In the genomic region with DNA sequence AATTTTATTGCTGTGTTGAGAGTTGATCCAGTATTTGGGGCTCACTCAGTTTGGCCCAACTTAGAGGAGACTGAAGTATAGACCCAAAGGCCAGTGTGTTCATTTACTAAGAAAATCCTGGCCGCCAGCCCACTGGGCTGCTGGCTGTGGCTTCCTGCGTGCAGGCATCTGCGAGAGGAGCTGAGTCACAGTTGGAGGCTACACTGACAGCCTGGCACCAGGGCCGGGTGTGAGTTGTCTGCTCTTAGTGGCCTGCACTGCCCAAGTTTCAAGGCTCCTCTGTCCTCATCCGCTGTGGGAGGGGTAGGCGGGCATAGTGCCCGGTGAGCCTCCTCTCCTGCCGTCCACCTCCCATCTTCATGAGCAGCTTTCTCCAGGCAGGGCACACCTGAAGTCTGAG, we compare ENCODE assay signal across 8 cellular contexts. TPM values are rescaled to one million over a fixed set of nuclear protein-coding genes. Genes with fewer than 3 reads are reported as not detected.
A peak's percentile ranks its signal among the peaks of the same experiment; 100 is the strongest.
DNase-seq lines count a peak whose midpoint lies in the region; ATAC-seq and TF ChIP-seq lines count a peak whose summit lies in the region.

No MANE protein-coding gene starts in this region.

- H3K27ac Mint-ChIP-seq in CD4-positive, alpha-beta T cell: peak overlapping the region; percentile 81

- H4K8ac ChIP-seq in mesenchymal stem cell (ENCODE audit: low read length) (no peak overlapping the region), mesendoderm (ENCODE audit: low read depth, low read length) (no peak overlapping the region)

- H2AK5ac ChIP-seq in mesenchymal stem cell (ENCODE audit: low read length, severe bottlenecking) (peak overlapping the region; percentile 51), mesendoderm (ENCODE audit: low read length) (no peak overlapping the region)

- TF ChIP-seq EP300 in transverse colon (IDR thresholded peaks at IDR 0.05; ENCODE audit: low read depth): no peak

- no peak overlapping the region for H3K27ac ChIP-seq in CD4-positive, alpha-beta T cell (ENCODE audit: low read depth, low read length)
- H3K27ac ChIP-seq in Panc1 (ENCODE audit: low read length): no peak overlapping the region
- peak overlapping the region; percentile 71 to 84 for H3K27ac ChIP-seq in coronary artery
- H3K27ac ChIP-seq in mesenchymal stem cell (ENCODE audit: low read length, poor library complexity, severe bottlenecking): peak overlapping the region; percentile 83
- peak overlapping the region; percentile 25 to 71 (median 64) for H3K27ac ChIP-seq in transverse colon
- no peak overlapping the region for H3K27ac ChIP-seq in mesendoderm (ENCODE audit: low read depth, low read length)

- H3K4ac ChIP-seq in mesenchymal stem cell (ENCODE audit: low read depth in 1 of 2, low read length in 2 of 2) (no peak overlapping the region), mesendoderm (ENCODE audit: low read depth, low read length) (no peak overlapping the region)

- POLR2A ChIA-PET in CD4-positive, alpha-beta T cell (lab: Charles Lee): no interaction called here
- POLR2A ChIA-PET in Panc1 (lab: Charles Lee): no interaction called here

- CTCF ChIA-PET in CD4-positive, alpha-beta T cell (lab: Charles Lee): no interaction called here
- CTCF ChIA-PET in Panc1 (lab: Charles Lee): no interaction called here

- H3K4me3 ChIP-seq in Panc1 (ENCODE audit: low read depth in 2 of 2, low read length in 2 of 2): no peak overlapping the region
- no peak overlapping the region for H3K4me3 ChIP-seq in coronary artery
- peak overlapping the region in 1 of 2 experiments; percentile 38 for H3K4me3 ChIP-seq in mesenchymal stem cell (ENCODE audit: insufficient read depth in 1 of 2, low read depth in 1 of 2, low read length in 2 of 2)
- H3K4me3 ChIP-seq in transverse colon: no peak overlapping the region
- H3K4me3 ChIP-seq in mesendoderm (ENCODE audit: low read length): no peak overlapping the region

- H3K27me3 Mint-ChIP-seq in CD4-positive, alpha-beta T cell: no peaks in the 10 kb centered on the region

- no peaks in the 10 kb centered on the region for H3K9me3 Mint-ChIP-seq in CD4-positive, alpha-beta T cell

- 46% methylated on average over 8 of the region's 8 CpGs for WGBS in mesenchymal stem cell
- 55% methylated on average over 8 of the region's 8 CpGs; no CpG with 5 or more reads in 1 of the 2 donors for WGBS in transverse colon (ENCODE audit: low coverage in 1 of 2), 2 donors
- no CpG with 5 or more reads among the region's 8 CpGs for WGBS in mesendoderm (ENCODE audit: extremely low coverage, insufficient coverage, low lambda C conversion rate)

- H3K4me2 ChIP-seq in mesenchymal stem cell (ENCODE audit: low read length, poor library complexity, severe bottlenecking) (no peak overlapping the region), mesendoderm (ENCODE audit: low read length) (no peak overlapping the region)

- H2AFZ ChIP-seq in mesenchymal stem cell (ENCODE audit: low read depth, low read length): no peak overlapping the region

- peak overlapping the region in 1 of 2 experiments; percentile 67 for H3K18ac ChIP-seq in mesenchymal stem cell (ENCODE audit: low read depth in 1 of 2, low read length in 2 of 2)
- H3K18ac ChIP-seq in mesendoderm (ENCODE audit: low read length): no peak overlapping the region

- no peaks in the 10 kb centered on the region for H3K27me3 ChIP-seq in CD4-positive, alpha-beta T cell (ENCODE audit: control insufficient read depth, insufficient read depth, low read length)
- H3K27me3 ChIP-seq in Panc1 (ENCODE audit: control insufficient read depth, insufficient read depth, low read length) (no peaks in the 10 kb centered on the region), mesenchymal stem cell (ENCODE audit: control insufficient read depth in 1 of 2, insufficient read depth in 1 of 2, low read length in 2 of 2) (no peaks in the 10 kb centered on the region), transverse colon (no peaks in the 10 kb centered on the region), mesendoderm (ENCODE audit: insufficient read depth, low read length, poor library complexity) (no peaks in the 10 kb centered on the region)

- peak overlapping the region in 1 of 2 experiments; percentile 75 for H2BK12ac ChIP-seq in mesenchymal stem cell (ENCODE audit: low read length in 2 of 2)

- H2BK120ac ChIP-seq in mesenchymal stem cell (ENCODE audit: low read depth, low read length) (no peak overlapping the region), mesendoderm (ENCODE audit: low read depth, low read length) (no peak overlapping the region)

- TF ChIP-seq CTCF in CD4-positive, alpha-beta T cell (IDR thresholded peaks at IDR 0.05): no peak
- TF ChIP-seq CTCF in Panc1 (IDR thresholded peaks at IDR 0.05): no peak
- TF ChIP-seq CTCF in coronary artery (IDR thresholded peaks at IDR 0.05): no peak
- no peak for TF ChIP-seq CTCF in transverse colon (IDR thresholded peaks at IDR 0.05)

- peak overlapping the region; percentile 58 for H2BK15ac ChIP-seq in mesenchymal stem cell (ENCODE audit: low read depth, poor library complexity, severe bottlenecking)
- no peak overlapping the region for H2BK15ac ChIP-seq in mesendoderm (replicated peaks; ENCODE audit: low read depth)

- no peak for TF ChIP-seq POLR2A in transverse colon (IDR thresholded peaks at IDR 0.05)

- H3K4me1 Mint-ChIP-seq in CD4-positive, alpha-beta T cell (ENCODE audit: low read depth): peaks cover 48% of the 10 kb centered on the region

- H3K79me1 ChIP-seq in mesenchymal stem cell (replicated peaks; ENCODE audit: low read length, poor library complexity, severe bottlenecking): peaks cover 18% of the 10 kb centered on the region
- no peaks in the 10 kb centered on the region for H3K79me1 ChIP-seq in mesendoderm (ENCODE audit: low read length)

- no peak overlapping the region for H4K5ac ChIP-seq in mesendoderm (ENCODE audit: low read length)

- H3K23ac ChIP-seq in mesenchymal stem cell (ENCODE audit: low read length in 2 of 2) (no peak overlapping the region), mesendoderm (ENCODE audit: low read length) (no peak overlapping the region)

- in situ Hi-C loops in Panc1 (cut with HindIII; ENCODE audit: low pct_unique_long_range_greater_than_20kb, low sequenced_read_pairs): no loop called here
- in situ Hi-C loops in transverse colon (cut with MboI; ENCODE audit: low pct_ligation_motif_present in 1 of 4, low pct_unique_long_range_greater_than_20kb in 1 of 4, low sequenced_read_pairs in 3 of 4): no loop called here

- peak in 2 of 10 experiments; percentile 15 to 18 for DNase-seq in CD4-positive, alpha-beta T cell
- DNase-seq in Panc1 (ENCODE audit: low read depth, low spot score): peak; percentile 63
- DNase-seq in coronary artery (ENCODE audit: low spot score): peak; percentile 94
- DNase-seq in mesenchymal stem cell: peak; percentile 93
- peak; percentile 63 for DNase-seq in transverse colon
- no peak for DNase-seq in NCI-H82 treated with DMSO at 0.1 percent for 48 hours (lab: John Stamatoyannopoulos, UW; ENCODE audit: unreplicated experiment)
- no peak for DNase-seq in NCI-H2081 treated with DMSO at 0.1 percent for 48 hours (lab: John Stamatoyannopoulos, UW)
- DNase-seq in mesendoderm: no peak

- H3K14ac ChIP-seq in mesenchymal stem cell (ENCODE audit: low read length in 2 of 2): no peak overlapping the region

- H3K56ac ChIP-seq in mesendoderm (ENCODE audit: low read length): no peak overlapping the region

- BruUV-seq in Panc1 (replicated peaks; lab: Mats Ljungman, UMichigan): no TSS peak

- peak overlapping the region; percentile 30 for H4K91ac ChIP-seq in mesenchymal stem cell (ENCODE audit: low read length)

- peaks cover 94% of the 10 kb centered on the region for H3K36me3 Mint-ChIP-seq in CD4-positive, alpha-beta T cell (ENCODE audit: low read depth)

- H3K79me2 ChIP-seq in mesendoderm (ENCODE audit: control insufficient read depth, insufficient read depth, low read length): no peaks in the 10 kb centered on the region

- no peak overlapping the region for H2BK5ac ChIP-seq in mesenchymal stem cell (ENCODE audit: low read depth, low read length, poor library complexity, severe bottlenecking)
- H2BK5ac ChIP-seq in mesendoderm (ENCODE audit: low read length): no peak overlapping the region

- H3K36me3 ChIP-seq in Panc1 (ENCODE audit: control insufficient read depth, insufficient read depth, low read length) (no peaks in the 10 kb centered on the region; the same call in 1 of the 2 replicates), mesenchymal stem cell (ENCODE audit: control insufficient read depth in 1 of 2, insufficient read depth in 2 of 2, low read depth in 1 of 2, low read length in 2 of 2) (peaks cover 53 to 59% of the 10 kb centered on the region in 2 experiments), transverse colon (peaks cover 0 to 42% (median 18%) of the 10 kb centered on the region in 4 donors), mesendoderm (ENCODE audit: control insufficient read depth, insufficient read depth, low read length) (peaks cover 16% of the 10 kb centered on the region)

- H3K4me3 Mint-ChIP-seq in CD4-positive, alpha-beta T cell: no peak overlapping the region

- ATAC-seq in CD4-positive, alpha-beta T cell (ENCODE audit: poor library complexity): no peak
- ATAC-seq in Panc1: peak; percentile 87

- no peaks in the 10 kb centered on the region for H3K9me3 ChIP-seq in CD4-positive, alpha-beta T cell (ENCODE audit: control insufficient read depth, low read length)
- H3K9me3 ChIP-seq in Panc1 (ENCODE audit: control insufficient read depth, insufficient read depth, low read depth, low read length): no peaks in the 10 kb centered on the region
- H3K9me3 ChIP-seq in mesenchymal stem cell (ENCODE audit: control insufficient read depth, low read length): no peaks in the 10 kb centered on the region
- no peaks in the 10 kb centered on the region for H3K9me3 ChIP-seq in transverse colon

- H3K4me1 ChIP-seq in Panc1 (ENCODE audit: control insufficient read depth, insufficient read depth, low read length) (peaks cover 6% of the 10 kb centered on the region; the same call in 1 of the 2 replicates), mesenchymal stem cell (ENCODE audit: control insufficient read depth, insufficient read depth, low read depth, low read length) (peaks cover 42% of the 10 kb centered on the region), transverse colon (peaks cover 5 to 16% (median 12%) of the 10 kb centered on the region in 4 donors), mesendoderm (ENCODE audit: control insufficient read depth, low read depth, low read length) (no peaks in the 10 kb centered on the region)

- intact Hi-C loops in CD4-positive, alpha-beta T cell (cut with DNase I, micrococcal nuclease): loop anchor here (5.0 to 10.0 kb wide), 2 partner anchors 53 to 55 kb away; partner anchors contain the start of gene PLD6 (in 2 of the 2)
- intact Hi-C loops in Panc1 (cut with micrococcal nuclease; ENCODE audit: unreplicated experiment): no loop called here
- intact Hi-C loops in transverse colon (cut with DNase I; ENCODE audit: low total_unique reads): no loop called here

- peak overlapping the region; percentile 61 for H3K9ac ChIP-seq in mesenchymal stem cell (ENCODE audit: low read length)
- no peak overlapping the region for H3K9ac ChIP-seq in mesendoderm (ENCODE audit: low read length)

RNA-seq across cellular contexts. Expression of gene PLD6, which starts 54.2 kb away (rescaled TPM):
- 1 to 10 TPM; 7.1 to 7.5 TPM for total RNA-seq in CD4-positive, alpha-beta T cell
- total RNA-seq in Panc1 (2021; ENCODE audit: unreplicated experiment) (4.2 TPM), transverse colon (1 to 10 TPM in 2 of 4 donors, under 1 TPM in 1, not detected in 1; 0.75 to 3.2 (median 1.4) TPM)
- polyA plus RNA-seq in Panc1 (2012; ENCODE audit: insufficient read length): 2.4 TPM
- 0.11 TPM for polyA plus RNA-seq in mesenchymal stem cell (2013, experiment 1 of 2)
- 0.05 TPM for polyA plus RNA-seq in mesenchymal stem cell (2013, experiment 2 of 2)
- 0.01 TPM for polyA plus RNA-seq in mesendoderm (2013, experiment 1 of 2)
- 0.01 TPM for polyA plus RNA-seq in mesendoderm (2013, experiment 2 of 2)

Comparison
In these comparisons a context has a peak if more than half of its experiments do, and no peak if none do; other contexts are left out.
1. DNase-seq: peak in Panc1 (single experiment), coronary artery (single experiment), mesenchymal stem cell (single experiment) and transverse colon (single experiment); none in NCI-H82 treated with DMSO at 0.1 percent for 48 hours (single experiment), NCI-H2081 treated with DMSO at 0.1 percent for 48 hours (single experiment) and mesendoderm (single experiment).
2. H3K27ac ChIP-seq: peak in coronary artery (2 of 2), mesenchymal stem cell (single experiment) and transverse colon (4 of 4); none in CD4-positive, alpha-beta T cell (single experiment), Panc1 (single experiment) and mesendoderm (single experiment).
3. intact Hi-C loops: an anchor here in CD4-positive, alpha-beta T cell (5.0 to 10.0 kb wide); none called in Panc1 and transverse colon.